In the genomic region with DNA sequence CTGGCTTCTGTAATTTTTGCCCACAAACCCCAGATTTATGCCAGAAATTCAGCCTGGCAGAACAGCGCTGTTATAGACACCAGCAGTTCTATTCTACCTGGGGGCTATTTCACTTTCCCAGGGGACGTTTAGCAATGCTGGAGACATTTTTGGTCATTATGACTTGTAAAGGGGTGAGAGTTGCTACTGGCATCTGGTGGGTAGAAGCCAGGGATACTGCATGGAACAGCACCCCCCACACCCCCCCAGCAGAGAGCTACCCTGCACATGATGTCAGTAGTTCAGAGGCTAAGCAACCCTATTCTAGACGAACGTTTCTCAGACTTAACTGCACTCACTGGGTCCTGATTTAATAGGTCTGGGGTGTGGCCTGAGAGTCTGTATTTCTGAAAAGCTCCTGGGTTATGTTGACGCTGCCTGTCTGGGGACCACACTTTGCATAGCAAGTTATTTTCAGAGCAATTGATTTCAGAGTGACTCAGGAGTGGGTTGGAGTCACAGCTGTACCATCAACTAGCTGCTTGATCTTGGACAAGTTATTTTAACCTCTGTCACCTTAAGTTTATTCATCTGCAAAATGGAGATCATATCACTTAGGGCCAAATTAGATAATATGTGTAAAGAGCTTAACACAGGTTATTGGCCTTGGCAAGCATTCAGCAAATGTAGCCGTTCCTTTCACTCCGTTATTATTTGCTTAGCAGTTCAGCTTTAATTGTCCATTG, we compare ENCODE assay signal across 10 cellular contexts. TPM values are rescaled to one million over a fixed set of nuclear protein-coding genes. Genes with fewer than 3 reads are reported as not detected.
DNase-seq lines count a peak whose midpoint lies in the region; ATAC-seq and TF ChIP-seq lines count a peak whose summit lies in the region.
"Had no signal": no experiment of that assay in that cellular context is flagged by ENCODE, and none has a peak within 500 bp of the region (broad histone marks: within the 10 kb centered on the region; RNA-seq: fewer than 3 reads in every experiment).

No MANE protein-coding gene starts in this region.

- peaks cover 4% of the 10 kb centered on the region for H3K27me3 Mint-ChIP-seq in endodermal cell (ENCODE audit: insufficient read depth)
- H3K27me3 Mint-ChIP-seq in CD4-positive, alpha-beta memory T cell = no peaks in the 10 kb centered on the region

- no peaks in the 10 kb centered on the region for H4K20me1 ChIP-seq in IMR-90 (ENCODE audit: insufficient read depth, low read length)

- peaks cover 2% of the 10 kb centered on the region; the same call in 1 of the 2 replicates for H3K9me3 ChIP-seq in IMR-90 (ENCODE audit: control insufficient read depth, insufficient read depth, low read length)
- no peaks in the 10 kb centered on the region for H3K9me3 ChIP-seq in endodermal cell (ENCODE audit: control insufficient read depth, low read length)
- no peaks in the 10 kb centered on the region for H3K9me3 ChIP-seq in CD4-positive, alpha-beta memory T cell (ENCODE audit: control insufficient read depth in 1 of 2, low read length in 2 of 2)
- H3K9me3 ChIP-seq in ascending aorta = no peaks in the 10 kb centered on the region
- no peaks in the 10 kb centered on the region for H3K9me3 ChIP-seq in uterus
- H3K9me3 ChIP-seq: right lobe of liver had no signal

- ATAC-seq in GM18511 (IDR thresholded peaks at IDR 0.05; ENCODE audit: unreplicated experiment) (peak; percentile 95), GM21723 (IDR thresholded peaks at IDR 0.05; ENCODE audit: unreplicated experiment) (peak; percentile 96), IMR-90 (ENCODE audit: low read depth) (no peak)
- ATAC-seq: right lobe of liver had no signal

- no peak overlapping the region for H3K23ac ChIP-seq in IMR-90 (ENCODE audit: low read depth, low read length)

- H2AK9ac ChIP-seq in IMR-90 (replicated peaks; ENCODE audit: low read depth, low read length, poor library complexity) = peak overlapping the region; percentile 61

- H3K36me3 ChIP-seq in IMR-90 (ENCODE audit: control insufficient read depth, insufficient read depth, low read length) (no peaks in the 10 kb centered on the region), endodermal cell (ENCODE audit: control insufficient read depth, insufficient read depth, low read length) (no peaks in the 10 kb centered on the region), ascending aorta (no peaks in the 10 kb centered on the region), uterus (no peaks in the 10 kb centered on the region)
- H3K36me3 ChIP-seq in CD4-positive, alpha-beta memory T cell (ENCODE audit: insufficient read depth, low read length) = no peaks in the 10 kb centered on the region
- H3K36me3 ChIP-seq: right lobe of liver had no signal

- H3K4me3 Mint-ChIP-seq in endodermal cell = no peak overlapping the region
- peak overlapping the region in 1 of 8 donors; percentile 40 for H3K4me3 Mint-ChIP-seq in CD4-positive, alpha-beta memory T cell

- no peak overlapping the region for H2BK5ac ChIP-seq in IMR-90 (ENCODE audit: low read depth, low read length, poor library complexity, severe bottlenecking)

- BruUV-seq in IMR-90 (replicated peaks; lab: Mats Ljungman, UMichigan) = no TSS peak

- WGBS in IMR-90 (ENCODE audit: extremely low coverage in 2 of 2, insufficient read length in 1 of 2), 2 experiments = 40% methylated on average over 1 of the region's 7 CpGs; no CpG with 5 or more reads in 1 of the 2 experiments
- WGBS in endodermal cell (ENCODE audit: insufficient coverage in 1 of 2, insufficient read length in 1 of 2), 2 experiments = 82 to 89% methylated on average over 3 to 7 of the region's 7 CpGs

- H3K14ac ChIP-seq in IMR-90 (replicated peaks; ENCODE audit: low read depth, low read length) = no peak overlapping the region

- no peak overlapping the region for H2BK20ac ChIP-seq in IMR-90 (ENCODE audit: low read depth, low read length)

- H3K27me3 ChIP-seq in IMR-90 (ENCODE audit: control insufficient read depth, insufficient read depth, low read length) = peaks cover 29% of the 10 kb centered on the region
- H3K27me3 ChIP-seq in endodermal cell (ENCODE audit: control insufficient read depth, insufficient read depth, low read length, poor library complexity, severe bottlenecking) = no peaks in the 10 kb centered on the region
- no peaks in the 10 kb centered on the region for H3K27me3 ChIP-seq in CD4-positive, alpha-beta memory T cell (ENCODE audit: insufficient read depth, low read length)
- H3K27me3 ChIP-seq in ascending aorta = no peaks in the 10 kb centered on the region
- H3K27me3 ChIP-seq in uterus = no peaks in the 10 kb centered on the region
- H3K27me3 ChIP-seq: right lobe of liver had no signal

- no peak overlapping the region for H4K5ac ChIP-seq in IMR-90 (ENCODE audit: low read depth, low read length)

- H3K18ac ChIP-seq in IMR-90 (ENCODE audit: low read depth, low read length) = no peak overlapping the region

- no peak overlapping the region for H2AK5ac ChIP-seq in IMR-90 (ENCODE audit: low read depth, low read length)

- H2BK15ac ChIP-seq in IMR-90 (ENCODE audit: low read depth, low read length) = no peak overlapping the region

- H3K36me3 Mint-ChIP-seq in endodermal cell (ENCODE audit: low read depth) = peaks cover 8% of the 10 kb centered on the region
- H3K36me3 Mint-ChIP-seq in CD4-positive, alpha-beta memory T cell = peaks cover 13 to 28% of the 10 kb centered on the region in 2 donors

- H3K9ac ChIP-seq in IMR-90 (ENCODE audit: low read depth, low read length) (no peak overlapping the region), endodermal cell (ENCODE audit: extremely low read depth, low read length, poor library complexity, severe bottlenecking) (no peak overlapping the region)

- H3K9me3 Mint-ChIP-seq in endodermal cell = peaks cover 3% of the 10 kb centered on the region
- peaks cover 0 to 3% (median 0%) of the 10 kb centered on the region in 8 donors for H3K9me3 Mint-ChIP-seq in CD4-positive, alpha-beta memory T cell

- H3K4me1 ChIP-seq in IMR-90 (ENCODE audit: control insufficient read depth, insufficient read depth, low read length) (no peaks in the 10 kb centered on the region), endodermal cell (ENCODE audit: control insufficient read depth, insufficient read depth, low read length) (peaks cover 17% of the 10 kb centered on the region), ascending aorta (peaks cover 3 to 16% of the 10 kb centered on the region in 2 donors), uterus (no peaks in the 10 kb centered on the region)
- H3K4me1 ChIP-seq in CD4-positive, alpha-beta memory T cell (ENCODE audit: insufficient read depth, low read length) = peaks cover 90% of the 10 kb centered on the region
- H3K4me1 ChIP-seq: right lobe of liver had no signal

- dilution Hi-C loops in IMR-90 (cut with HindIII; ENCODE audit: low sequenced_read_pairs, unreplicated experiment) = no loop called here

- in situ Hi-C loops in IMR-90 (cut with MboI; ENCODE audit: low sequenced_read_pairs) = no loop called here

- H3K4me2 ChIP-seq in IMR-90 (ENCODE audit: low read depth, low read length) = no peak overlapping the region

- intact Hi-C loops in IMR-90 (cut with micrococcal nuclease) = no loop called here
- intact Hi-C loops in CD4-positive, alpha-beta memory T cell (cut with micrococcal nuclease) = no loop called here
- intact Hi-C loops in ascending aorta (cut with DNase I) = no loop called here
- intact Hi-C loops in uterus (cut with DNase I; ENCODE audit: low total_unique reads) = no loop called here

- H3K79me1 ChIP-seq in IMR-90 (ENCODE audit: low read depth in 1 of 2, low read length in 2 of 2) = no peaks in the 10 kb centered on the region

- TF ChIP-seq POLR2A in IMR-90 (IDR thresholded peaks at IDR 0.05; ENCODE audit: low read depth, low read length) (no peak), uterus (IDR thresholded peaks at IDR 0.05) (no peak)

- H4K91ac ChIP-seq in IMR-90 (ENCODE audit: insufficient read depth, low read depth, low read length) = no peak overlapping the region

- no peak for TF ChIP-seq RAD21 in IMR-90 (IDR thresholded peaks at IDR 0.05; ENCODE audit: low read length)

- H4K8ac ChIP-seq in IMR-90 (ENCODE audit: low read depth in 2 of 2, low read length in 2 of 2) = no peak overlapping the region

- no peak overlapping the region for H3K56ac ChIP-seq in IMR-90 (ENCODE audit: extremely low read depth, insufficient read depth, low read length)

- POLR2A ChIA-PET in IMR-90 (lab: Charles Lee; ENCODE audit: unreplicated experiment) (no interaction called here), HEK293T (lab: Yijun Ruan, JAX) (interaction anchor here (1.1 kb wide), 1 partner anchor 49 kb away, joined by 3 read pairs; a partner anchor contains a TSS)
- POLR2A ChIA-PET in CD4-positive, alpha-beta memory T cell (lab: Charles Lee; ENCODE audit: partially characterized antibody) = interaction anchor here (1.8 kb wide), 1 partner anchor 11 kb away, joined by 5 read pairs; no protein-coding TSS in a partner anchor

- H3K4me1 Mint-ChIP-seq in endodermal cell = peaks cover 55% of the 10 kb centered on the region
- H3K4me1 Mint-ChIP-seq in CD4-positive, alpha-beta memory T cell = peaks cover 65 to 99% (median 87%) of the 10 kb centered on the region in 4 donors

- TF ChIP-seq CTCF in IMR-90 (conservative IDR thresholded peaks at IDR 0.05; ENCODE audit: low read depth, low read length) (no peak), endodermal cell (conservative IDR thresholded peaks at IDR 0.05) (no peak), ascending aorta (IDR thresholded peaks at IDR 0.05) (no peak), uterus (IDR thresholded peaks at IDR 0.05) (no peak)

- no peak overlapping the region for H2AFZ ChIP-seq in IMR-90 (replicated peaks; ENCODE audit: low read length, poor library complexity)

- DNase-seq in IMR-90 (no peak), endodermal cell (no peak), ascending aorta (ENCODE audit: low spot score in 2 of 2) (no peak), uterus (no peak), HEK293T (ENCODE audit: extremely low spot score) (no peak)
- DNase-seq in CD4-positive, alpha-beta memory T cell = no peak
- DNase-seq: activated CD4-positive, CD25-positive, alpha-beta regulatory T cell treated with anti-CD3 and anti-CD28 coated beads, Interleukin-2, amount 50 U/mL, for 72 hours; right lobe of liver had no signal

- no peak overlapping the region for H2BK120ac ChIP-seq in IMR-90 (ENCODE audit: low read depth, low read length)

- H3K27ac ChIP-seq in IMR-90 (ENCODE audit: insufficient read depth, low read length) (no peak overlapping the region), endodermal cell (ENCODE audit: low read depth, low read length) (no peak overlapping the region), ascending aorta (no peak overlapping the region), uterus (no peak overlapping the region)
- H3K27ac ChIP-seq in CD4-positive, alpha-beta memory T cell (ENCODE audit: low read depth, low read length) = no peak overlapping the region
- H3K27ac ChIP-seq: right lobe of liver had no signal

- H3K4me3 ChIP-seq in IMR-90 (ENCODE audit: insufficient read depth, low read depth, low read length) = no peak overlapping the region
- peak overlapping the region; percentile 18 for H3K4me3 ChIP-seq in endodermal cell (ENCODE audit: low read length)
- no peak overlapping the region for H3K4me3 ChIP-seq in CD4-positive, alpha-beta memory T cell (ENCODE audit: low read length in 2 of 2)
- H3K4me3 ChIP-seq in ascending aorta = no peak overlapping the region
- H3K4me3 ChIP-seq in uterus = no peak overlapping the region
- H3K4me3 ChIP-seq: right lobe of liver had no signal

- no peaks in the 10 kb centered on the region; the same call in 1 of the 2 replicates for H3K9me1 ChIP-seq in IMR-90 (ENCODE audit: insufficient read depth, low read length)

- H3K27ac Mint-ChIP-seq in endodermal cell = no peak overlapping the region
- H3K27ac Mint-ChIP-seq in CD4-positive, alpha-beta memory T cell = peak overlapping the region in 3 of 7 donors; percentile 5 to 77 (median 73)

- no peak overlapping the region for H3K4ac ChIP-seq in IMR-90 (ENCODE audit: low read depth, low read length)

- CTCF ChIA-PET in IMR-90 (lab: Yijun Ruan, JAX) (interaction anchor here (0.6 kb wide), 1 partner anchor 113 kb away, joined by 5 read pairs; no protein-coding TSS in a partner anchor), HEK293T (lab: Yijun Ruan, JAX) (interaction anchor here (0.6 kb wide), 1 partner anchor 293 kb away, joined by 6 read pairs; no protein-coding TSS in a partner anchor)
- CTCF ChIA-PET in CD4-positive, alpha-beta memory T cell (lab: Charles Lee; ENCODE audit: partially characterized antibody) = interaction anchor here (1.3 kb wide), 1 partner anchor 10 kb away, joined by 6 read pairs; no protein-coding TSS in a partner anchor

RNA-seq across cellular contexts. Expression of a gene that starts 48.5 kb away (rescaled TPM):
- total RNA-seq in IMR-90 (2012; rRNA removed) (1.4 TPM in 2 replicates), endodermal cell (10 to 100 TPM; 30.7 to 36.2 TPM), ascending aorta (63.2 TPM), uterus (10 to 100 TPM; 21.0 to 82.1 (median 58.7) TPM)
- polyA plus RNA-seq in IMR-90 (2012; rRNA removed) = 2.7 and 4.3 TPM in 2 replicates
- polyA plus RNA-seq in IMR-90 (2012; cell fraction: cytosol; rRNA removed) = 2.5 and 2.8 TPM in 2 replicates
- polyA plus RNA-seq in IMR-90 (2012; cell fraction: nucleus; rRNA removed; ENCODE audit: low replicate concordance) = 0.69 and 1.6 TPM in 2 replicates
- 17.3 TPM for polyA plus RNA-seq in endodermal cell (2013, experiment 1 of 2)
- polyA plus RNA-seq in endodermal cell (2013, experiment 2 of 2) = 17.2 TPM
- total RNA-seq in CD4-positive, alpha-beta memory T cell = 10 to 100 TPM; 55.1 to 55.8 TPM
- polyA plus RNA-seq in CD4-positive, alpha-beta memory T cell = 10 to 100 TPM; 63.8 to 64.6 TPM
